ENCODE assay signal across 9 cellular contexts in the genomic region with DNA sequence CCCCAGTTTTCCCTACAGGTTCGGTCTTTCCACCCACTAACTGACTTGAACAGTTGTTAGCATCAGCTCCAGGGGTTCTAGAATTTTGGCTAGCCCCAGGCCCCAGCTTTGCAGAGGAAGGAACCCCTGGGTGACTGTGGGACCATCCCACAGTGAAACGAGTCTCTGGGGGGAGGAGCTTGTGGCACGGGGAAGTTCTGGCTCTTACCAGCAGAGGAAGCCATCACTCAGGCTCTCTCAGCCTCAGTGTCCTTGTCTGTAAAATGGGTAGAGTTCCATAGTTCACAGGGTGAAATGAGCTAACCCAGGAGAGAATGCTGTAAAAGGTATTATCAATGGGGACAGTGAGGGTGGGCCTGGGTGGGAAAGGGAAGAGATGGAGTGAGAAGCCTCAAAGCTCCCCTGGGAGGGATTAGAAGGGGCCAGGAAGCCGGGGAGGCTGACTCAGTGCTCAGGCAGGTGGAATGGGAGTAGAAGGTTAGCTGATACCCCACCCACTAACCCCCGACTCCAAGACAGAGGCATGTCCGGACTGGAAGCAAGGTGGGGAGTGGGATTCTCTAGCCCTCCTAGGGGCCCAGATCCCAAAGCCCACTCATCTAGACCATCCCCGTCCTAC. TPM values are rescaled to one million over a fixed set of nuclear protein-coding genes. Genes with fewer than 3 reads are reported as not detected.
DNase-seq lines count a peak whose midpoint lies in the region; ATAC-seq and TF ChIP-seq lines count a peak whose summit lies in the region.
"Had no signal": no experiment of that assay in that cellular context is flagged by ENCODE, and none has a peak within 500 bp of the region (broad histone marks: within the 10 kb centered on the region; RNA-seq: fewer than 3 reads in every experiment).

No MANE protein-coding gene starts in this region.

- no peaks in the 10 kb centered on the region for H3K36me3 ChIP-seq in gastrocnemius medialis

- peaks cover 12 to 18% of the 10 kb centered on the region in 2 donors for H3K4me1 ChIP-seq in gastrocnemius medialis

- peaks cover 0 to 9% (median 0%) of the 10 kb centered on the region in 3 donors for H3K27me3 ChIP-seq in gastrocnemius medialis

- TF ChIP-seq CTCF in GM12865 (IDR thresholded peaks at IDR 0.05; ENCODE audit: insufficient read depth, low read depth, low read length, missing control alignments) (peak; percentile 15), RWPE1 (conservative IDR thresholded peaks at IDR 0.05; ENCODE audit: low read depth) (no peak), gastrocnemius medialis (IDR thresholded peaks at IDR 0.05 in 4 of 5, conservative IDR thresholded peaks at IDR 0.05 in 1 of 5) (no peak)

- H3K4me3 ChIP-seq in GM12865 (ENCODE audit: low read depth, low read length) (no peak overlapping the region), gastrocnemius medialis (no peak overlapping the region)

- H3K27ac ChIP-seq in RWPE1 (peak overlapping the region; percentile 97), gastrocnemius medialis (peak overlapping the region; percentile 31 to 66 (median 52))

- POLR2A ChIA-PET in RWPE1 (lab: Yijun Ruan, JAX; ENCODE audit: low non-redundant PET): no interaction called here

- ATAC-seq in gastrocnemius medialis (no peak), GM18907 (IDR thresholded peaks at IDR 0.05; ENCODE audit: unreplicated experiment) (no peak)

- CTCF ChIA-PET in RWPE1 (lab: Yijun Ruan, JAX): interaction anchor here (0.6 to 3.8 kb wide), 2 partner anchors 32 to 40 kb away, joined by 3 to 18 read pairs; a partner anchor contains a TSS

- TF ChIP-seq POLR2A in gastrocnemius medialis (IDR thresholded peaks at IDR 0.05): no peak

- no peaks in the 10 kb centered on the region for H3K9me3 ChIP-seq in gastrocnemius medialis

- DNase-seq in GM12865 (ENCODE audit: low read depth) (peak; percentile 29), RWPE1 (ENCODE audit: low spot score) (no peak), fibroblast of the conjunctiva (ENCODE audit: low read depth) (peak; percentile 74), gastrocnemius medialis (no peak), germinal center (ENCODE audit: low spot score) (no peak), activated T-cell treated with anti-CD3 and anti-CD28 coated beads for 4 hours (no peak)
- no peak for DNase-seq in NK-92 treated with Interleukin-12 subunit alpha and Interleukin-12 subunit beta, amount 100 ng/mL, for 24 hours (lab: John Stamatoyannopoulos, UW)
- DNase-seq: activated CD4-positive, alpha-beta T cell treated with anti-CD3 and anti-CD28 coated beads, Interleukin-2, amount 10 ng/mL, durations not matched to agents 24 days and 14 days had no signal

- intact Hi-C loops in gastrocnemius medialis (cut with DNase I; ENCODE audit: low total_unique reads): no loop called here

- in situ Hi-C loops in gastrocnemius medialis (cut with MboI; ENCODE audit: low sequenced_read_pairs in 4 of 4): no loop called here

RNA-seq across cellular contexts. Expression of a gene that starts 30.9 kb away (rescaled TPM):
- total RNA-seq in gastrocnemius medialis: 10 to 100 TPM; 35.8 to 57.0 (median 47.1) TPM

Comparison
In these comparisons a context has a peak if more than half of its experiments do, and no peak if none do; other contexts are left out.
1. DNase-seq: peak in GM12865 (single experiment) and fibroblast of the conjunctiva (single experiment); none in RWPE1 (single experiment), gastrocnemius medialis (0 of 2), germinal center (single experiment), activated T-cell treated with anti-CD3 and anti-CD28 coated beads for 4 hours (single experiment) and NK-92 treated with Interleukin-12 subunit alpha and Interleukin-12 subunit beta, amount 100 ng/mL, for 24 hours (single experiment).